Comparison of ENCODE assay signal across 1 cellular context in genomic region chr21:36721817-36722216, GRCh38.
TF ChIP-seq lines count a peak whose summit lies in the region.

No MANE protein-coding gene starts in this region.

TF ChIP-seq in GM12878, 131 proteins besides CTCF, POLR2A, EP300 and RAD21:
- TF ChIP-seq SRF (IDR thresholded peaks at IDR 0.05; ENCODE audit: low read depth in 2 of 2, low read length in 2 of 2): no peak
- no peak for TF ChIP-seq RCOR1 (conservative IDR thresholded peaks at IDR 0.05; ENCODE audit: low read depth, low read length)
- 0 out of 2 replicates have a peak, but pooled peaks have one; percentile 13 for TF ChIP-seq YY1 (IDR thresholded peaks at IDR 0.05; ENCODE audit: low read depth, low read length)
